Comparison of ENCODE assay signal across 9 cellular contexts in genomic region chr2:219289537-219290361, GRCh38. TPM values are rescaled to one million over a fixed set of nuclear protein-coding genes. Genes with fewer than 3 reads are reported as not detected.
DNase-seq lines count a peak whose midpoint lies in the region; ATAC-seq and TF ChIP-seq lines count a peak whose summit lies in the region.
"Had no signal": no experiment of that assay in that cellular context is flagged by ENCODE, and none has a peak within 500 bp of the region (broad histone marks: within the 10 kb centered on the region; RNA-seq: fewer than 3 reads in every experiment).

No MANE protein-coding gene starts in this region.

- peaks cover 12% of the 10 kb centered on the region for H3K4me1 Mint-ChIP-seq in GM23338

- no peak for TF ChIP-seq POLR2A in HCT116 (IDR thresholded peaks at IDR 0.05; ENCODE audit: borderline replicate concordance, extremely low read depth, insufficient read depth, insufficient read length)

- H3F3A ChIP-seq in GM23338 (replicated peaks; ENCODE audit: low read depth) = no peaks in the 10 kb centered on the region

- H3K27me3 ChIP-seq in HCT116 (ENCODE audit: insufficient read depth, low read length) (no peaks in the 10 kb centered on the region), ascending aorta (no peaks in the 10 kb centered on the region), right atrium auricular region (no peaks in the 10 kb centered on the region), stomach smooth muscle (ENCODE audit: control insufficient read depth in 1 of 2, insufficient read depth in 2 of 2, low read length in 2 of 2) (no peaks in the 10 kb centered on the region), GM23338 (ENCODE audit: insufficient read depth) (peaks cover 7% of the 10 kb centered on the region; the same call in 1 of the 2 replicates)

- H3K4me3 Mint-ChIP-seq in GM23338 = no peak overlapping the region

- POLR2A ChIA-PET in HCT116 (lab: Charles Lee) = no interaction called here

- BruUV-seq in HCT116 (replicated peaks; lab: Mats Ljungman, UMichigan) = no TSS peak

- no peaks in the 10 kb centered on the region; the same call in 2 of the 3 replicates for H3K9me3 Mint-ChIP-seq in GM23338

- DNase-seq in HCT116 (ENCODE audit: low read depth, low spot score) (no peak), ascending aorta (ENCODE audit: low spot score in 2 of 2) (peak in 1 of 2 donors; percentile 90), right atrium auricular region (ENCODE audit: low spot score) (peak; percentile 78), GM23338 (ENCODE audit: low spot score) (no peak), DMS79 treated with DMSO at 0.1 percent for 48 hours (lab: John Stamatoyannopoulos, UW) (no peak)
- DNase-seq in activated T-cell treated with anti-CD3 and anti-CD28 coated beads, Interleukin-2, amount 50 U/mL, for 48 hours = no peak
- DNase-seq: activated CD8-positive, alpha-beta memory T cell treated with anti-CD3 and anti-CD28 coated beads for 24 hours had no signal

- H2AFZ ChIP-seq in HCT116 (ENCODE audit: low read depth, low read length, poor library complexity, severe bottlenecking) (no peak overlapping the region), GM23338 (no peak overlapping the region)

- no peaks in the 10 kb centered on the region for H3K36me3 Mint-ChIP-seq in GM23338 (ENCODE audit: low read depth)

- H3K4me3 ChIP-seq in HCT116 (replicated peaks in 1 of 2; ENCODE audit: low read depth in 1 of 2, low read length in 2 of 2) (no peak overlapping the region), ascending aorta (peak overlapping the region in 1 of 2 donors; percentile 33), right atrium auricular region (no peak overlapping the region), stomach smooth muscle (ENCODE audit: low read length in 2 of 2) (no peak overlapping the region), GM23338 (no peak overlapping the region)

- H3K27ac ChIP-seq in HCT116 (ENCODE audit: low read depth, low read length) = no peak overlapping the region
- peak overlapping the region; percentile 69 to 71 for H3K27ac ChIP-seq in ascending aorta
- peak overlapping the region; percentile 51 to 61 for H3K27ac ChIP-seq in right atrium auricular region
- H3K27ac ChIP-seq in stomach smooth muscle (ENCODE audit: low read length) = peak overlapping the region; percentile 66
- H3K27ac ChIP-seq in GM23338 (ENCODE audit: low read depth) = no peak overlapping the region

- H3K79me2 ChIP-seq in HCT116 (ENCODE audit: insufficient read depth, low read length) (no peaks in the 10 kb centered on the region), GM23338 (replicated peaks; ENCODE audit: insufficient read depth) (no peaks in the 10 kb centered on the region)

- H3K9me2 ChIP-seq in HCT116 (ENCODE audit: insufficient read depth) = no peaks in the 10 kb centered on the region
- no peaks in the 10 kb centered on the region for H3K9me2 ChIP-seq in GM23338 (ENCODE audit: insufficient read depth)

- H3K9ac ChIP-seq in HCT116 (ENCODE audit: low read length) = no peak overlapping the region
- peak overlapping the region in 1 of 2 donors; percentile 28 for H3K9ac ChIP-seq in stomach smooth muscle (ENCODE audit: low read length in 2 of 2)

- CTCF ChIA-PET in HCT116 (lab: Charles Lee) = interaction anchor here (1.0 kb wide), 1 partner anchor 10 kb away, joined by 3 read pairs; the partner anchor contains the start of gene DNAJB2

- RAD21 ChIA-PET in HCT116 (lab: Charles Lee; ENCODE audit: low non-redundant PET in 1 of 2, low total read pairs in 2 of 2, uncharacterized antibody in 2 of 2, unreplicated experiment in 2 of 2) = no interaction called here

- H3K27me3 Mint-ChIP-seq in GM23338 (ENCODE audit: insufficient read depth, low read depth, poor library complexity) = peaks cover 16% of the 10 kb centered on the region

- no peak for TF ChIP-seq CTCF in HCT116 (IDR thresholded peaks at IDR 0.05 in 2 of 3, conservative IDR thresholded peaks at IDR 0.05 in 1 of 3; ENCODE audit: borderline replicate concordance in 1 of 3, insufficient read depth in 1 of 3, low read depth in 2 of 3, low read length in 2 of 3)
- TF ChIP-seq CTCF in ascending aorta (IDR thresholded peaks at IDR 0.05) = no peak
- TF ChIP-seq CTCF in right atrium auricular region (IDR thresholded peaks at IDR 0.05) = no peak
- TF ChIP-seq CTCF in GM23338 (conservative IDR thresholded peaks at IDR 0.05; ENCODE audit: low read depth in 2 of 2) = no peak

- H3K9me3 ChIP-seq in HCT116 (ENCODE audit: control insufficient read depth in 1 of 2, insufficient read depth in 1 of 2, low read depth in 1 of 2, low read length in 2 of 2) = no peaks in the 10 kb centered on the region
- H3K9me3 ChIP-seq in ascending aorta = no peaks in the 10 kb centered on the region
- H3K9me3 ChIP-seq in right atrium auricular region = no peaks in the 10 kb centered on the region
- no peaks in the 10 kb centered on the region for H3K9me3 ChIP-seq in stomach smooth muscle (ENCODE audit: control insufficient read depth in 2 of 2, low read length in 2 of 2)

- peak overlapping the region; percentile 41; the same call in 1 of the 2 replicates for H3K4me2 ChIP-seq in HCT116 (ENCODE audit: low read length)
- H3K4me2 ChIP-seq in GM23338 = no peak overlapping the region

- H4K20me1 ChIP-seq in HCT116 (ENCODE audit: insufficient read depth) (no peaks in the 10 kb centered on the region), GM23338 (replicated peaks; ENCODE audit: insufficient read depth) (no peaks in the 10 kb centered on the region; the same call in 1 of the 2 replicates)

- no peak overlapping the region for H3K27ac Mint-ChIP-seq in GM23338

- H3K36me3 ChIP-seq in HCT116 (ENCODE audit: control insufficient read depth in 1 of 2, insufficient read depth in 2 of 2, low read length in 2 of 2) (no peaks in the 10 kb centered on the region), ascending aorta (peaks cover 9 to 10% of the 10 kb centered on the region in 2 donors), right atrium auricular region (peaks cover 8% of the 10 kb centered on the region), stomach smooth muscle (ENCODE audit: control insufficient read depth in 2 of 2, insufficient read depth in 2 of 2, low read length in 2 of 2) (peaks cover 6% of the 10 kb centered on the region in 2 donors), GM23338 (ENCODE audit: insufficient read depth) (no peaks in the 10 kb centered on the region)

- ATAC-seq in HCT116 (no peak), GM23338 (no peak), GM19452 (IDR thresholded peaks at IDR 0.05; ENCODE audit: unreplicated experiment) (no peak)

- no peak for TF ChIP-seq RAD21 in HCT116 (IDR thresholded peaks at IDR 0.05; ENCODE audit: low read depth)

- H3K4me1 ChIP-seq in HCT116 (ENCODE audit: control insufficient read depth in 1 of 2, insufficient read depth in 2 of 2, low read length in 2 of 2) = peaks cover 16 to 23% of the 10 kb centered on the region in 2 experiments
- peaks cover 5 to 22% of the 10 kb centered on the region in 2 donors for H3K4me1 ChIP-seq in ascending aorta
- H3K4me1 ChIP-seq in right atrium auricular region = peaks cover 0 to 18% of the 10 kb centered on the region in 2 donors
- peaks cover 28% of the 10 kb centered on the region for H3K4me1 ChIP-seq in stomach smooth muscle (ENCODE audit: control insufficient read depth, insufficient read depth, low read length)
- H3K4me1 ChIP-seq in GM23338 (ENCODE audit: insufficient read depth) = peaks cover 7% of the 10 kb centered on the region; the same call in 1 of the 2 replicates

- intact Hi-C loops in HCT116 (cut with micrococcal nuclease) = no loop called here
- intact Hi-C loops in ascending aorta (cut with DNase I) = loop anchor here (1.0 to 10.0 kb wide), 3 partner anchors 10 to 245 kb away; partner anchors contain the start of genes DNAJB2 and DNPEP

TF ChIP-seq in HCT116, 20 proteins besides CTCF, POLR2A, EP300 and RAD21 (continues in another document):
- TF ChIP-seq CEBPB (IDR thresholded peaks at IDR 0.05; ENCODE audit: low read depth) (no peak), EGR1 (IDR thresholded peaks at IDR 0.05; ENCODE audit: low read depth) (no peak), CBX3 (IDR thresholded peaks at IDR 0.05; ENCODE audit: low read depth) (no peak), EZH2 (IDR thresholded peaks at IDR 0.05) (no peak)

TF ChIP-seq in GM23338, 12 proteins besides CTCF, POLR2A, EP300 and RAD21 (continues in another document):
- TF ChIP-seq EZH2phosphoT487 (IDR thresholded peaks at IDR 0.05; ENCODE audit: unreplicated experiment) = no peak

RNA-seq across cellular contexts. Expression of gene DNAJB2, which starts 10.6 kb away (rescaled TPM):
- total RNA-seq in HCT116 (2021; ENCODE audit: unreplicated experiment) = 36.2 TPM
- 30.8 and 44.4 TPM in 2 replicates for polyA plus RNA-seq in HCT116 (2012)
- total RNA-seq in ascending aorta = 51.0 TPM
- 10 to 100 TPM; 33.3 to 38.7 TPM for total RNA-seq in right atrium auricular region
- total RNA-seq in GM23338 (2014; rRNA removed; shearing (Covaris generic)) = 25.5 and 25.9 TPM in 2 replicates
- 6.4 and 9.0 TPM in 2 replicates for polyA plus RNA-seq in GM23338 (2016; fragmentation: Nextera tagmentation; extraction: Ambion mirVana)

RNA-seq across cellular contexts. Expression of gene PTPRN, which starts 19.5 kb away (rescaled TPM):
- not detected for total RNA-seq in HCT116 (2021; ENCODE audit: unreplicated experiment)
- 0.49 and 0.52 TPM in 2 replicates for polyA plus RNA-seq in HCT116 (2012)
- not detected for total RNA-seq in ascending aorta
- total RNA-seq in right atrium auricular region = under 1 TPM in 1 of 2 donors, not detected in 1; 0.74 TPM
- total RNA-seq in GM23338 (2014; rRNA removed; shearing (Covaris generic)) = 18.8 and 22.1 TPM in 2 replicates
- polyA plus RNA-seq in GM23338 (2016; fragmentation: Nextera tagmentation; extraction: Ambion mirVana) = 4.8 and 5.1 TPM in 2 replicates

RNA-seq across cellular contexts. Expression of gene TUBA4A, which starts 36.0 kb away (rescaled TPM):
- total RNA-seq in HCT116 (2021; ENCODE audit: unreplicated experiment) (32.7 TPM), ascending aorta (71.1 TPM), right atrium auricular region (100 to 1,000 TPM in 1 of 2 donors, 10 to 100 TPM in 1; 51.7 to 159 TPM)
- polyA plus RNA-seq in HCT116 (2012) = 47.0 and 59.8 TPM in 2 replicates
- 77.7 and 89.6 TPM in 2 replicates for total RNA-seq in GM23338 (2014; rRNA removed; shearing (Covaris generic))
- polyA plus RNA-seq in GM23338 (2016; fragmentation: Nextera tagmentation; extraction: Ambion mirVana) = 43.3 and 44.3 TPM in 2 replicates

RNA-seq across cellular contexts. Expression of gene TUBA4B, which starts 36.7 kb away (rescaled TPM):
- total RNA-seq in HCT116 (2021; ENCODE audit: unreplicated experiment) (not detected), ascending aorta (not detected), right atrium auricular region (not detected)
- polyA plus RNA-seq in HCT116 (2012) = not detected in 2 replicates
- 0.14 TPM in 1 of 2 replicates, not detected in the other for total RNA-seq in GM23338 (2014; rRNA removed; shearing (Covaris generic))
- 0.17 TPM in 1 of 2 replicates, not detected in the other for polyA plus RNA-seq in GM23338 (2016; fragmentation: Nextera tagmentation; extraction: Ambion mirVana)

RNA-seq across cellular contexts. Expression of gene RESP18, which starts 42.8 kb away (rescaled TPM):
- total RNA-seq in HCT116 (2021; ENCODE audit: unreplicated experiment) (not detected), ascending aorta (not detected), right atrium auricular region (not detected)
- polyA plus RNA-seq in HCT116 (2012) = not detected in 2 replicates
- total RNA-seq in GM23338 (2014; rRNA removed; shearing (Covaris generic)) = not detected in 2 replicates
- not detected in 2 replicates for polyA plus RNA-seq in GM23338 (2016; fragmentation: Nextera tagmentation; extraction: Ambion mirVana)

Comparison
In these comparisons a context has a peak if more than half of its experiments do, and no peak if none do; other contexts are left out.
1. H3K27ac ChIP-seq: peak in ascending aorta (2 of 2), right atrium auricular region (2 of 2) and stomach smooth muscle (single experiment); none in HCT116 (single experiment) and GM23338 (single experiment).
2. RNA of gene PTPRN, which starts 19.5 kb away (total RNA-seq): 18.8 to 22.1 TPM in GM23338; 0.74 TPM in right atrium auricular region, not detected in HCT116 (single experiment) and not detected in ascending aorta (single experiment); every median in the first group is over 10 times any median in the second.